11 cellular contexts compared by ENCODE assay signal in genomic region chr5:91212336-91213092, GRCh38.
A peak's percentile ranks its signal among the peaks of the same experiment; 100 is the strongest.
DNase-seq lines count a peak whose midpoint lies in the region; ATAC-seq, FAIRE-seq and TF ChIP-seq lines count a peak whose summit lies in the region.
"Had no signal": no experiment of that assay in that cellular context is flagged by ENCODE, and none has a peak within 500 bp of the region (broad histone marks: within the 10 kb centered on the region; RNA-seq: fewer than 3 reads in every experiment).

No MANE protein-coding gene starts in this region.

- peak overlapping the region; percentile 14 for H3K27ac ChIP-seq in colonic mucosa
- H3K27ac ChIP-seq in mesenchymal stem cell (ENCODE audit: low read length, poor library complexity, severe bottlenecking), result no peak overlapping the region
- H3K27ac ChIP-seq in GM23338 (ENCODE audit: low read depth), result no peak overlapping the region

- H3K4me1 ChIP-seq in colonic mucosa, result no peaks in the 10 kb centered on the region
- H3K4me1 ChIP-seq in mesenchymal stem cell (ENCODE audit: control insufficient read depth, insufficient read depth, low read depth, low read length), result no peaks in the 10 kb centered on the region
- no peaks in the 10 kb centered on the region for H3K4me1 ChIP-seq in GM23338 (ENCODE audit: insufficient read depth)

- H3K4me3 ChIP-seq in colonic mucosa, result no peak overlapping the region
- H3K4me3 ChIP-seq in mesenchymal stem cell (ENCODE audit: insufficient read depth in 1 of 2, low read depth in 1 of 2, low read length in 2 of 2), result peak overlapping the region in 1 of 2 experiments; percentile 68
- H3K4me3 ChIP-seq in GM23338, result no peak overlapping the region

- no peak overlapping the region for H3K4ac ChIP-seq in mesenchymal stem cell (ENCODE audit: low read depth in 1 of 2, low read length in 2 of 2)

- H3K14ac ChIP-seq in mesenchymal stem cell (ENCODE audit: low read length in 2 of 2), result no peak overlapping the region

- H3K4me2 ChIP-seq in mesenchymal stem cell (ENCODE audit: low read length, poor library complexity, severe bottlenecking) (no peak overlapping the region), GM23338 (no peak overlapping the region)

- no peak overlapping the region for H2BK120ac ChIP-seq in mesenchymal stem cell (ENCODE audit: low read depth, low read length)

- H3K18ac ChIP-seq in mesenchymal stem cell (ENCODE audit: low read depth in 1 of 2, low read length in 2 of 2), result peak overlapping the region in 1 of 2 experiments; percentile 60

- ATAC-seq in GM23338, result no peak

- no peak overlapping the region for H2AFZ ChIP-seq in mesenchymal stem cell (ENCODE audit: low read depth, low read length)
- no peak overlapping the region for H2AFZ ChIP-seq in GM23338

- no peaks in the 10 kb centered on the region for H3K9me3 Mint-ChIP-seq in activated T-helper 2 cell treated with anti-CD3 and anti-CD28 coated beads, Interferon-gamma antibody, Interleukin-2, Interleukin-4, amounts not matched to agents 10 μg/mL and 5 μg/mL and 100 μg/mL, durations not matched to agents 14 hours and 24 hours and 36 hours
- H3K9me3 Mint-ChIP-seq in GM23338, result no peaks in the 10 kb centered on the region

- no peaks in the 10 kb centered on the region for H3K4me1 Mint-ChIP-seq in activated T-helper 2 cell treated with anti-CD3 and anti-CD28 coated beads, Interferon-gamma antibody, Interleukin-2, Interleukin-4, amounts not matched to agents 10 μg/mL and 5 μg/mL and 100 μg/mL, durations not matched to agents 14 hours and 24 hours and 36 hours (ENCODE audit: low read depth)
- peaks cover 3% of the 10 kb centered on the region; the same call in 2 of the 3 replicates for H3K4me1 Mint-ChIP-seq in GM23338
- H3K4me1 Mint-ChIP-seq: activated naive CD8-positive, alpha-beta T cell treated with anti-CD3 and anti-CD28 coated beads, Interleukin-2, amount 10 ng/mL, durations not matched to agents 7 days and 5 days had no signal

- H3K9me2 ChIP-seq in GM23338 (ENCODE audit: insufficient read depth), result peaks cover 14% of the 10 kb centered on the region; the same call in 1 of the 2 replicates

- H3F3A ChIP-seq in GM23338 (replicated peaks; ENCODE audit: low read depth), result no peaks in the 10 kb centered on the region

- intact Hi-C loops in colonic mucosa (cut with DNase I), result no loop called here
- intact Hi-C loops in activated T-helper 2 cell treated with anti-CD3 and anti-CD28 coated beads, Interferon-gamma antibody, Interleukin-2, Interleukin-4, amounts not matched to agents 10 μg/mL and 5 μg/mL and 100 μg/mL, durations not matched to agents 14 hours and 24 hours and 36 hours (cut with micrococcal nuclease), result no loop called here

- H2AK5ac ChIP-seq in mesenchymal stem cell (ENCODE audit: low read length, severe bottlenecking), result no peak overlapping the region

- H3K27me3 Mint-ChIP-seq in activated T-helper 2 cell treated with anti-CD3 and anti-CD28 coated beads, Interferon-gamma antibody, Interleukin-2, Interleukin-4, amounts not matched to agents 10 μg/mL and 5 μg/mL and 100 μg/mL, durations not matched to agents 14 hours and 24 hours and 36 hours (ENCODE audit: low read depth), result peaks cover 8% of the 10 kb centered on the region
- H3K27me3 Mint-ChIP-seq in GM23338 (ENCODE audit: insufficient read depth, low read depth, poor library complexity), result no peaks in the 10 kb centered on the region
- H3K27me3 Mint-ChIP-seq: activated naive CD8-positive, alpha-beta T cell treated with anti-CD3 and anti-CD28 coated beads, Interleukin-2, amount 10 ng/mL, durations not matched to agents 7 days and 5 days had no signal

- H3K27me3 ChIP-seq in colonic mucosa (no peaks in the 10 kb centered on the region), mesenchymal stem cell (ENCODE audit: control insufficient read depth in 1 of 2, insufficient read depth in 1 of 2, low read length in 2 of 2) (no peaks in the 10 kb centered on the region), GM23338 (ENCODE audit: insufficient read depth) (no peaks in the 10 kb centered on the region)

- no peak overlapping the region for H3K4me3 Mint-ChIP-seq in activated T-helper 2 cell treated with anti-CD3 and anti-CD28 coated beads, Interferon-gamma antibody, Interleukin-2, Interleukin-4, amounts not matched to agents 10 μg/mL and 5 μg/mL and 100 μg/mL, durations not matched to agents 14 hours and 24 hours and 36 hours (ENCODE audit: low read depth)
- H3K4me3 Mint-ChIP-seq in GM23338, result no peak overlapping the region
- H3K4me3 Mint-ChIP-seq: activated naive CD8-positive, alpha-beta T cell treated with anti-CD3 and anti-CD28 coated beads, Interleukin-2, amount 10 ng/mL, durations not matched to agents 7 days and 5 days had no signal

- H4K8ac ChIP-seq in mesenchymal stem cell (ENCODE audit: low read length), result no peak overlapping the region

- no peaks in the 10 kb centered on the region for H3K79me1 ChIP-seq in mesenchymal stem cell (replicated peaks; ENCODE audit: low read length, poor library complexity, severe bottlenecking)

- no peak overlapping the region for H4K91ac ChIP-seq in mesenchymal stem cell (ENCODE audit: low read length)

- no peak for TF ChIP-seq EP300 in Ishikawa (IDR thresholded peaks at IDR 0.05; ENCODE audit: borderline replicate concordance)

- H4K20me1 ChIP-seq in GM23338 (replicated peaks; ENCODE audit: insufficient read depth), result no peaks in the 10 kb centered on the region

- no peak overlapping the region for H3K9ac ChIP-seq in colonic mucosa (ENCODE audit: low read depth in 2 of 2, low read length in 2 of 2)
- H3K9ac ChIP-seq in mesenchymal stem cell (ENCODE audit: low read length), result peak overlapping the region; percentile 88

- no peak for FAIRE-seq in urothelium cell line (lab: Jason Lieb, UNC)
- FAIRE-seq: GM18507 had no signal

- no peak overlapping the region for H2BK12ac ChIP-seq in mesenchymal stem cell (ENCODE audit: low read length in 2 of 2)

- H3K9me3 ChIP-seq in colonic mucosa (no peaks in the 10 kb centered on the region), mesenchymal stem cell (ENCODE audit: control insufficient read depth, low read length) (no peaks in the 10 kb centered on the region)

- TF ChIP-seq RAD21 in Ishikawa (IDR thresholded peaks at IDR 0.05; ENCODE audit: low read depth), result no peak

- H3K79me2 ChIP-seq in GM23338 (replicated peaks; ENCODE audit: insufficient read depth), result no peaks in the 10 kb centered on the region

- no peaks in the 10 kb centered on the region for H3K36me3 ChIP-seq in colonic mucosa
- no peaks in the 10 kb centered on the region for H3K36me3 ChIP-seq in mesenchymal stem cell (ENCODE audit: control insufficient read depth in 1 of 2, insufficient read depth in 2 of 2, low read depth in 1 of 2, low read length in 2 of 2)
- H3K36me3 ChIP-seq in GM23338 (ENCODE audit: insufficient read depth), result no peaks in the 10 kb centered on the region

- 50% methylated on average over 4 of the region's 4 CpGs for WGBS in mesenchymal stem cell

- H3K36me3 Mint-ChIP-seq in activated T-helper 2 cell treated with anti-CD3 and anti-CD28 coated beads, Interferon-gamma antibody, Interleukin-2, Interleukin-4, amounts not matched to agents 10 μg/mL and 5 μg/mL and 100 μg/mL, durations not matched to agents 14 hours and 24 hours and 36 hours (ENCODE audit: low read depth), result no peaks in the 10 kb centered on the region
- H3K36me3 Mint-ChIP-seq in GM23338 (ENCODE audit: low read depth), result no peaks in the 10 kb centered on the region
- H3K36me3 Mint-ChIP-seq: activated naive CD8-positive, alpha-beta T cell treated with anti-CD3 and anti-CD28 coated beads, Interleukin-2, amount 10 ng/mL, durations not matched to agents 7 days and 5 days had no signal

- TF ChIP-seq CTCF in colonic mucosa (IDR thresholded peaks at IDR 0.05) (no peak), GM23338 (conservative IDR thresholded peaks at IDR 0.05; ENCODE audit: low read depth in 2 of 2) (no peak)

- H2BK15ac ChIP-seq in mesenchymal stem cell (ENCODE audit: low read depth, poor library complexity, severe bottlenecking), result no peak overlapping the region

- DNase-seq in colonic mucosa, result peak; percentile 58
- peak; percentile 53 for DNase-seq in mesenchymal stem cell
- peak; percentile 23 for DNase-seq in urothelium cell line (ENCODE audit: low spot score)
- no peak for DNase-seq in DMS79 (lab: John Stamatoyannopoulos, UW)
- no peak for DNase-seq in activated T-helper 2 cell treated with anti-CD3 and anti-CD28 coated beads, Interferon-gamma antibody, Interleukin-2, Interleukin-4, amounts not matched to agents 10 μg/mL and 5 μg/mL and 100 μg/mL, durations not matched to agents 14 hours and 24 hours and 36 hours (ENCODE audit: low spot score)
- no peak for DNase-seq in GM23338 (ENCODE audit: low spot score)
- DNase-seq: activated naive CD8-positive, alpha-beta T cell treated with anti-CD3 and anti-CD28 coated beads, Interleukin-2, amount 10 ng/mL, durations not matched to agents 7 days and 5 days; NCI-H2081; stimulated activated CD4-positive, alpha-beta T cell treated with anti-CD3 and anti-CD28 coated beads, Interleukin-2, amount 100 ng/mL, for 24 hours had no signal

- no peak overlapping the region for H3K27ac Mint-ChIP-seq in activated T-helper 2 cell treated with anti-CD3 and anti-CD28 coated beads, Interferon-gamma antibody, Interleukin-2, Interleukin-4, amounts not matched to agents 10 μg/mL and 5 μg/mL and 100 μg/mL, durations not matched to agents 14 hours and 24 hours and 36 hours
- H3K27ac Mint-ChIP-seq in GM23338, result no peak overlapping the region
- H3K27ac Mint-ChIP-seq: activated naive CD8-positive, alpha-beta T cell treated with anti-CD3 and anti-CD28 coated beads, Interleukin-2, amount 10 ng/mL, durations not matched to agents 7 days and 5 days had no signal

- H3K23ac ChIP-seq in mesenchymal stem cell (ENCODE audit: low read length in 2 of 2), result no peak overlapping the region

- no peak overlapping the region for H2BK5ac ChIP-seq in mesenchymal stem cell (ENCODE audit: low read depth, low read length, poor library complexity, severe bottlenecking)

TF ChIP-seq in GM23338, 12 proteins besides CTCF, POLR2A, EP300 and RAD21 (continues in another document):
- no peak for TF ChIP-seq EZH2phosphoT487 (IDR thresholded peaks at IDR 0.05; ENCODE audit: unreplicated experiment)

Comparison
In these comparisons a context has a peak if more than half of its experiments do, and no peak if none do; other contexts are left out.
1. DNase-seq: peak in colonic mucosa (single experiment), mesenchymal stem cell (single experiment) and urothelium cell line (single experiment); none in DMS79 (single experiment), activated T-helper 2 cell treated with anti-CD3 and anti-CD28 coated beads, Interferon-gamma antibody, Interleukin-2, Interleukin-4, amounts not matched to agents 10 μg/mL and 5 μg/mL and 100 μg/mL, durations not matched to agents 14 hours and 24 hours and 36 hours (single experiment) and GM23338 (single experiment).